ENCODE assay signal across 11 cellular contexts in genomic region chr1:84862810-84863251, GRCh38. TPM values are rescaled to one million over a fixed set of nuclear protein-coding genes. Genes with fewer than 3 reads are reported as not detected.
A peak's percentile ranks its signal among the peaks of the same experiment; 100 is the strongest.
DNase-seq lines count a peak whose midpoint lies in the region; ATAC-seq and TF ChIP-seq lines count a peak whose summit lies in the region.
"Had no signal": no experiment of that assay in that cellular context is flagged by ENCODE, and none has a peak within 500 bp of the region (broad histone marks: within the 10 kb centered on the region; RNA-seq: fewer than 3 reads in every experiment).

No MANE protein-coding gene starts in this region.

- peak; percentile 8 for DNase-seq in activated CD4-positive, CD25-positive, alpha-beta regulatory T cell treated with anti-CD3 and anti-CD28 coated beads, Interleukin-2, amount 50 U/mL, for 16 hours (ENCODE audit: low read depth, low spot score)
- DNase-seq in activated CD4-positive, CD25-positive, alpha-beta regulatory T cell treated with anti-CD3 and anti-CD28 coated beads, Interleukin-2, amount 50 U/mL, for 72 hours, result no peak
- DNase-seq in stimulated activated naive CD4-positive, alpha-beta T cell treated with Interleukin-2 at 50 U/mL for 16 hours (lab: John Stamatoyannopoulos, UW), result peak; percentile 36
- DNase-seq in DMS 273 (lab: John Stamatoyannopoulos, UW; ENCODE audit: unreplicated experiment) (no peak), NCI-H748 treated with DMSO at 0.1 percent for 48 hours (lab: John Stamatoyannopoulos, UW) (no peak), spleen (no peak)
- DNase-seq: IMR-90 had no signal

- H3K27ac ChIP-seq in spleen, result peak overlapping the region in 3 of 8 donors; percentile 14 to 52 (median 48)

- TF ChIP-seq CTCF in spleen (IDR thresholded peaks at IDR 0.05 in 8 of 11, conservative IDR thresholded peaks at IDR 0.05 in 3 of 11), result no peak

- WGBS in spleen, 5 donors, result 45 to 66% (median 49%) methylated on average over 5 of the region's 5 CpGs

- H3K27ac Mint-ChIP-seq in activated T-helper 17 cell treated with anti-CD3 and anti-CD28 coated beads, Interleukin-2, amount 50 U/mL, for 72 hours, result peak overlapping the region; percentile 83
- H3K27ac Mint-ChIP-seq: memory B cell had no signal

- H3K36me3 Mint-ChIP-seq in activated T-helper 17 cell treated with anti-CD3 and anti-CD28 coated beads, Interleukin-2, amount 50 U/mL, for 72 hours (ENCODE audit: low read depth), result no peaks in the 10 kb centered on the region

- no peaks in the 10 kb centered on the region for H3K27me3 ChIP-seq in spleen (replicated peaks in 1 of 7)

- peak overlapping the region; percentile 54 for H3K4me3 Mint-ChIP-seq in activated T-helper 17 cell treated with anti-CD3 and anti-CD28 coated beads, Interleukin-2, amount 50 U/mL, for 72 hours
- H3K4me3 Mint-ChIP-seq: memory B cell had no signal

- H3K27me3 Mint-ChIP-seq in activated T-helper 17 cell treated with anti-CD3 and anti-CD28 coated beads, Interleukin-2, amount 50 U/mL, for 72 hours, result no peaks in the 10 kb centered on the region
- H3K27me3 Mint-ChIP-seq: memory B cell had no signal

- intact Hi-C loops in spleen (cut with DNase I; ENCODE audit: low total_unique reads), result no loop called here

- no peaks in the 10 kb centered on the region for H3K36me3 ChIP-seq in spleen

- no peak for TF ChIP-seq POLR2A in spleen (IDR thresholded peaks at IDR 0.05)

- H3K9me3 Mint-ChIP-seq in activated T-helper 17 cell treated with anti-CD3 and anti-CD28 coated beads, Interleukin-2, amount 50 U/mL, for 72 hours, result no peaks in the 10 kb centered on the region
- H3K9me3 Mint-ChIP-seq: memory B cell had no signal

- H3K4me1 ChIP-seq in spleen, result peaks cover 0 to 18% (median 0%) of the 10 kb centered on the region in 6 donors

- H3K4me1 Mint-ChIP-seq in activated T-helper 17 cell treated with anti-CD3 and anti-CD28 coated beads, Interleukin-2, amount 50 U/mL, for 72 hours, result peaks cover 28% of the 10 kb centered on the region

- ATAC-seq in HG03196 (IDR thresholded peaks at IDR 0.05; ENCODE audit: unreplicated experiment), result peak; percentile 92
- ATAC-seq in activated T-helper 17 cell treated with anti-CD3 and anti-CD28 coated beads, Interleukin-2, amount 50 U/mL, for 72 hours (replicated peaks), result peak; percentile 91

- H3K9me3 ChIP-seq in spleen, result no peaks in the 10 kb centered on the region

- H3K4me3 ChIP-seq in spleen, result no peak overlapping the region

RNA-seq across cellular contexts. Expression of gene LPAR3, which starts 30.2 kb away (rescaled TPM):
- total RNA-seq in activated T-helper 17 cell treated with anti-CD3 and anti-CD28 coated beads, Interleukin-2, amount 50 U/mL, for 72 hours, result 1 to 10 TPM in 1 of 2 donors, not detected in 1; 1.1 TPM
- under 1 TPM; 0.24 to 0.85 (median 0.57) TPM for total RNA-seq in spleen
- under 1 TPM; 0.03 to 0.28 (median 0.06) TPM for polyA plus RNA-seq in spleen
- total RNA-seq: A172 had no signal

Comparison
In these comparisons a context has a peak if more than half of its experiments do, and no peak if none do; other contexts are left out.
1. DNase-seq: peak in activated CD4-positive, CD25-positive, alpha-beta regulatory T cell treated with anti-CD3 and anti-CD28 coated beads, Interleukin-2, amount 50 U/mL, for 16 hours (single experiment) and stimulated activated naive CD4-positive, alpha-beta T cell treated with Interleukin-2 at 50 U/mL for 16 hours (single experiment); none in activated CD4-positive, CD25-positive, alpha-beta regulatory T cell treated with anti-CD3 and anti-CD28 coated beads, Interleukin-2, amount 50 U/mL, for 72 hours (single experiment), DMS 273 (single experiment), NCI-H748 treated with DMSO at 0.1 percent for 48 hours (single experiment) and spleen (single experiment).